21 cellular contexts compared by ENCODE assay signal in genomic region chr14:97468220-97468619, GRCh38.
A peak's percentile ranks its signal among the peaks of the same experiment; 100 is the strongest.
DNase-seq lines count a peak whose midpoint lies in the region; ATAC-seq, FAIRE-seq and TF ChIP-seq lines count a peak whose summit lies in the region.
"Had no signal": no experiment of that assay in that cellular context is flagged by ENCODE, and none has a peak within 500 bp of the region (broad histone marks: within the 10 kb centered on the region; RNA-seq: fewer than 3 reads in every experiment).

No MANE protein-coding gene starts in this region.

- WGBS in A549 (ENCODE audit: missing lambda C conversion rate) = 31% methylated on average over 6 of the region's 6 CpGs
- 83% methylated on average over 6 of the region's 6 CpGs; no CpG with 5 or more reads in 1 of the 2 experiments for WGBS in H1 (ENCODE audit: extremely low coverage in 1 of 2, insufficient coverage in 1 of 2, insufficient read length in 1 of 2, insufficient replicate concordance in 2 of 2, low coverage in 1 of 2, low lambda C conversion rate in 2 of 2, missing lambda C conversion rate in 1 of 2), 2 experiments
- no CpG with 5 or more reads among the region's 6 CpGs for WGBS in neuronal stem cell (ENCODE audit: extremely low coverage in 2 of 2, insufficient read length in 2 of 2, insufficient replicate concordance in 1 of 2), 2 donors

- H2BK12ac ChIP-seq in H1 (ENCODE audit: low read depth, low read length) (no peak overlapping the region), neuronal stem cell (ENCODE audit: low read length) (no peak overlapping the region)

- H3K4ac ChIP-seq in H1 (replicated peaks; ENCODE audit: insufficient read length, low read depth, low read length) = no peak overlapping the region
- no peak overlapping the region for H3K4ac ChIP-seq in neuronal stem cell (ENCODE audit: low read length)

- H3K23ac ChIP-seq in H1 (ENCODE audit: insufficient read length) = no peak overlapping the region
- H3K23ac ChIP-seq in neuronal stem cell (ENCODE audit: low read depth, low read length, poor library complexity) = peak overlapping the region; percentile 10

- no peak for FAIRE-seq in A549 (lab: Jason Lieb, UNC)
- no peak for FAIRE-seq in H1 (lab: Jason Lieb, UNC)
- FAIRE-seq: D721Med, GM12878, GM19239 had no signal

- H2BK120ac ChIP-seq in H1 (replicated peaks; ENCODE audit: low read depth, low read length) (no peak overlapping the region), neuronal stem cell (ENCODE audit: low read depth, low read length) (peak overlapping the region; percentile 25)

- no peak overlapping the region for H3K14ac ChIP-seq in H1 (ENCODE audit: insufficient read length)
- H3K14ac ChIP-seq in neuronal stem cell (ENCODE audit: low read length) = peak overlapping the region; percentile 26

- H3K79me1 ChIP-seq in H1 (ENCODE audit: low read depth, low read length) = no peaks in the 10 kb centered on the region
- no peaks in the 10 kb centered on the region for H3K79me1 ChIP-seq in neuronal stem cell (ENCODE audit: low read depth, low read length)

- CTCF ChIA-PET in A549 (lab: Yijun Ruan, JAX) (interaction anchor here (1.5 kb wide), 1 partner anchor 38 kb away, joined by 3 read pairs; no protein-coding TSS in a partner anchor), H1 (lab: Charles Lee; ENCODE audit: partially characterized antibody) (interaction anchor here (1.2 kb wide), 1 partner anchor 170 kb away, joined by 3 read pairs; no protein-coding TSS in a partner anchor)

- H3K9ac ChIP-seq in H1 (replicated peaks in 1 of 4; ENCODE audit: extremely low read depth in 1 of 4, low read depth in 3 of 4, low read length in 3 of 4) (no peak overlapping the region), neuronal stem cell (ENCODE audit: low read depth, low read length, poor library complexity) (no peak overlapping the region)
- H3K9ac ChIP-seq: BLaER1 had no signal

- TF ChIP-seq EP300 in A549 (IDR thresholded peaks at IDR 0.05) (no peak), H1 (IDR thresholded peaks at IDR 0.05; ENCODE audit: borderline replicate concordance in 1 of 2, low read depth in 2 of 2, low read length in 2 of 2) (no peak)

- H4K8ac ChIP-seq in H1 (ENCODE audit: extremely low read depth, insufficient read depth, low read length) (no peak overlapping the region), neuronal stem cell (ENCODE audit: low read depth, low read length) (no peak overlapping the region)

- H3K36me3 ChIP-seq in GM23338 (ENCODE audit: insufficient read depth) (no peaks in the 10 kb centered on the region; the same call in 1 of the 2 replicates), H1 (ENCODE audit: control insufficient read depth in 2 of 4, insufficient read depth in 4 of 4, low read length in 3 of 4) (no peaks in the 10 kb centered on the region), neuronal stem cell (replicated peaks in 1 of 2; ENCODE audit: control insufficient read depth in 2 of 2, insufficient read depth in 2 of 2, low read length in 2 of 2) (no peaks in the 10 kb centered on the region)
- H3K36me3 ChIP-seq: BLaER1 had no signal

- H3K4me1 ChIP-seq in A549 = no peaks in the 10 kb centered on the region
- H3K4me1 ChIP-seq in GM23338 (ENCODE audit: insufficient read depth) = peaks cover 24% of the 10 kb centered on the region
- peaks cover 0 to 10% (median 4%) of the 10 kb centered on the region in 4 experiments; a peak in 4 of 7 replicates for H3K4me1 ChIP-seq in H1 (replicated peaks in 1 of 4; ENCODE audit: control insufficient read depth in 3 of 4, insufficient read depth in 4 of 4, low read length in 3 of 4)
- peaks cover 0 to 7% of the 10 kb centered on the region in 2 donors for H3K4me1 ChIP-seq in neuronal stem cell (ENCODE audit: control insufficient read depth in 2 of 2, insufficient read depth in 1 of 2, low read depth in 1 of 2, low read length in 2 of 2)
- H3K4me1 ChIP-seq: BLaER1 had no signal

- H4K91ac ChIP-seq in H1 (replicated peaks; ENCODE audit: insufficient read length, low read length) (no peak overlapping the region), neuronal stem cell (ENCODE audit: low read depth, low read length, poor library complexity) (no peak overlapping the region)

- H3K27me3 Mint-ChIP-seq in GM23338 (ENCODE audit: insufficient read depth, low read depth, poor library complexity) = peaks cover 2% of the 10 kb centered on the region
- H3K27me3 Mint-ChIP-seq: B cell; CD4-positive, CD25-positive, alpha-beta regulatory T cell; CD8-positive, alpha-beta memory T cell had no signal

- H2BK5ac ChIP-seq in H1 (ENCODE audit: low read depth, low read length) (no peak overlapping the region), neuronal stem cell (ENCODE audit: low read length) (no peak overlapping the region)

- peaks cover 23% of the 10 kb centered on the region for H3K9me2 ChIP-seq in GM23338 (ENCODE audit: insufficient read depth)

- POLR2A ChIA-PET in A549 (lab: Yijun Ruan, JAX) = no interaction called here
- POLR2A ChIA-PET in H1 (lab: Charles Lee; ENCODE audit: partially characterized antibody) = no interaction called here

- no peak overlapping the region for H3K4me3 Mint-ChIP-seq in GM23338
- H3K4me3 Mint-ChIP-seq: B cell; CD4-positive, CD25-positive, alpha-beta regulatory T cell; CD8-positive, alpha-beta memory T cell had no signal

- TF ChIP-seq POLR2A in A549 (IDR thresholded peaks at IDR 0.05; ENCODE audit: low read length) (no peak), H1 (IDR thresholded peaks at IDR 0.05; ENCODE audit: control extremely low read depth in 1 of 2, low read depth in 2 of 2, low read length in 2 of 2) (no peak)

- H3F3A ChIP-seq in GM23338 (replicated peaks; ENCODE audit: low read depth) = no peaks in the 10 kb centered on the region

- DNase-seq in A549 (ENCODE audit: low read depth in 1 of 2, low spot score in 1 of 2) (no peak), GM23338 (ENCODE audit: low spot score) (peak; percentile 9), H1 (ENCODE audit: low read depth in 1 of 2, low spot score in 2 of 2) (no peak), neuronal stem cell (ENCODE audit: low spot score) (no peak), NCI-H2081 treated with DMSO at 0.1 percent for 48 hours (lab: John Stamatoyannopoulos, UW) (no peak), NCI-H1436 (lab: John Stamatoyannopoulos, UW) (no peak)
- DNase-seq: CD4-positive, CD25-positive, alpha-beta regulatory T cell; CD8-positive, alpha-beta memory T cell; DMS 273 treated with DMSO at 0.1 percent for 48 hours; DMS79; EL; GDM1; GOT3; H7 had no signal

- H3K4me2 ChIP-seq in A549 (no peak overlapping the region), GM23338 (0 out of 2 replicates have a peak overlapping the region, but pooled peaks have one; percentile 4), H1 (ENCODE audit: insufficient read depth in 1 of 2, low read depth in 2 of 2, low read length in 2 of 2) (no peak overlapping the region), neuronal stem cell (ENCODE audit: insufficient read depth, low read length, poor library complexity, severe bottlenecking) (no peak overlapping the region)
- H3K4me2 ChIP-seq: BLaER1 had no signal

- H4K20me1 ChIP-seq in GM23338 (replicated peaks; ENCODE audit: insufficient read depth) = no peaks in the 10 kb centered on the region
- H4K20me1 ChIP-seq in H1 (replicated peaks in 1 of 2; ENCODE audit: control insufficient read depth in 1 of 2, insufficient read depth in 2 of 2, low read length in 2 of 2) = no peaks in the 10 kb centered on the region
- H4K20me1 ChIP-seq: BLaER1 had no signal

- H2AK5ac ChIP-seq in H1 (ENCODE audit: low read depth, low read length) = no peak overlapping the region; the same call in 1 of the 2 replicates
- no peak overlapping the region for H2AK5ac ChIP-seq in neuronal stem cell (ENCODE audit: low read depth, low read length)

- no peak overlapping the region for H2BK15ac ChIP-seq in H1 (ENCODE audit: low read length)
- no peak overlapping the region for H2BK15ac ChIP-seq in neuronal stem cell (ENCODE audit: low read length)

- no peaks in the 10 kb centered on the region for H3K27me3 ChIP-seq in GM23338 (ENCODE audit: insufficient read depth)
- no peaks in the 10 kb centered on the region for H3K27me3 ChIP-seq in H1 (replicated peaks in 1 of 4; ENCODE audit: control insufficient read depth in 3 of 4, extremely low read depth in 1 of 4, insufficient read depth in 3 of 4, low read length in 3 of 4)
- no peaks in the 10 kb centered on the region for H3K27me3 ChIP-seq in neuronal stem cell (ENCODE audit: control insufficient read depth in 3 of 3, insufficient read depth in 3 of 3, low read depth in 1 of 3, low read length in 3 of 3)
- H3K27me3 ChIP-seq: BLaER1 had no signal

- TF ChIP-seq RAD21 in A549 (conservative IDR thresholded peaks at IDR 0.05 in 1 of 2, IDR thresholded peaks at IDR 0.05 in 1 of 2) = no peak
- TF ChIP-seq RAD21 in H1 (IDR thresholded peaks at IDR 0.05 in 1 of 2, conservative IDR thresholded peaks at IDR 0.05 in 1 of 2; ENCODE audit: low read depth in 2 of 2, low read length in 2 of 2) = no peak

- H3K27ac ChIP-seq in A549 = no peak overlapping the region
- no peak overlapping the region for H3K27ac ChIP-seq in GM23338 (ENCODE audit: low read depth)
- H3K27ac ChIP-seq in H1 (ENCODE audit: low read depth, low read length) = no peak overlapping the region
- no peak overlapping the region for H3K27ac ChIP-seq in neuronal stem cell (replicated peaks; ENCODE audit: low read length)
- H3K27ac ChIP-seq: BLaER1, C4-2B had no signal

- no peaks in the 10 kb centered on the region; the same call in 1 of the 2 replicates for H3K23me2 ChIP-seq in H1 (ENCODE audit: low read depth, low read length)

- H2AFZ ChIP-seq in GM23338 = peak overlapping the region; percentile 93
- 0 out of 2 replicates have a peak overlapping the region, but pooled peaks have one; percentile 36 for H2AFZ ChIP-seq in H1 (ENCODE audit: low read length)
- no peak overlapping the region for H2AFZ ChIP-seq in neuronal stem cell (ENCODE audit: low read length)

- H3K36me3 Mint-ChIP-seq in GM23338 (ENCODE audit: low read depth) = peaks cover 3% of the 10 kb centered on the region; the same call in 1 of the 3 replicates

- no peak overlapping the region for H4K5ac ChIP-seq in H1 (ENCODE audit: insufficient read length, low read depth, low read length)

- peaks cover 29% of the 10 kb centered on the region for H3K4me1 Mint-ChIP-seq in GM23338
- H3K4me1 Mint-ChIP-seq: B cell had no signal

- no peak overlapping the region for H3K56ac ChIP-seq in H1 (replicated peaks; ENCODE audit: insufficient read length, low read depth, low read length)

- TF ChIP-seq CTCF in A549 (IDR thresholded peaks at IDR 0.05) (no peak), GM23338 (conservative IDR thresholded peaks at IDR 0.05; ENCODE audit: low read depth in 2 of 2) (no peak), H1 (IDR thresholded peaks at IDR 0.05; ENCODE audit: control extremely low read depth in 1 of 3, insufficient read depth in 1 of 3, low read depth in 1 of 3, low read length in 3 of 3) (no peak)

- H3K18ac ChIP-seq in H1 (ENCODE audit: extremely low read depth, low read length) (no peak overlapping the region), neuronal stem cell (ENCODE audit: low read length) (peak overlapping the region; percentile 11)

- H3K9me3 Mint-ChIP-seq in GM23338 = 0 out of 3 replicates have a peak, but pooled peaks cover 2% of the 10 kb centered on the region

- H3K79me2 ChIP-seq in GM23338 (replicated peaks; ENCODE audit: insufficient read depth) = no peaks in the 10 kb centered on the region
- no peaks in the 10 kb centered on the region for H3K79me2 ChIP-seq in H1 (ENCODE audit: control insufficient read depth in 1 of 2, insufficient read depth in 2 of 2, low read length in 2 of 2)

- no peak overlapping the region for H3K27ac Mint-ChIP-seq in GM23338
- H3K27ac Mint-ChIP-seq: B cell had no signal

- 0 out of 2 replicates have a peak overlapping the region, but pooled peaks have one; percentile 27 for H2BK20ac ChIP-seq in H1 (ENCODE audit: low read length)

- ATAC-seq in A549 = no peak
- ATAC-seq in GM23338 = peak; percentile 30; the same call in 2 of the 3 replicates
- ATAC-seq: GM12878, HCT116 had no signal

- H3K9me3 ChIP-seq in A549 (no peaks in the 10 kb centered on the region), H1 (ENCODE audit: insufficient read depth in 2 of 2, low read depth in 1 of 2, low read length in 1 of 2) (no peaks in the 10 kb centered on the region), neuronal stem cell (replicated peaks in 1 of 2; ENCODE audit: control insufficient read depth in 2 of 2, insufficient read depth in 1 of 2, low read depth in 1 of 2, low read length in 2 of 2) (no peaks in the 10 kb centered on the region)
- H3K9me3 ChIP-seq: BLaER1 had no signal

- no peak overlapping the region for H3K4me3 ChIP-seq in A549
- no peak overlapping the region for H3K4me3 ChIP-seq in GM23338
- no peak overlapping the region for H3K4me3 ChIP-seq in H1 (ENCODE audit: extremely low read depth in 1 of 4, insufficient read depth in 2 of 4, low read depth in 3 of 4, low read length in 4 of 4)
- no peak overlapping the region for H3K4me3 ChIP-seq in neuronal stem cell (ENCODE audit: low read length in 2 of 2)
- H3K4me3 ChIP-seq: BLaER1, GM12878 had no signal

Comparison
In these comparisons a context has a peak if more than half of its experiments do, and no peak if none do; other contexts are left out.
1. Of the 18 proteins assayed by ChIP-seq in both H1 and A549: peak only in H1: none; only in A549: MAFK; in both: none; in neither: 17.